8 cellular contexts compared by ENCODE assay signal in genomic region chr13:28658796-28659610, GRCh38. TPM values are rescaled to one million over a fixed set of nuclear protein-coding genes. Genes with fewer than 3 reads are reported as not detected.
A peak's percentile ranks its signal among the peaks of the same experiment; 100 is the strongest.
DNase-seq lines count a peak whose midpoint lies in the region; ATAC-seq and TF ChIP-seq lines count a peak whose summit lies in the region.

TSS of gene POMP (plus strand) at chr13:28659130. CDS start at chr13:28659185, 55 bp downstream.

- CTCF ChIA-PET in PC-9 (lab: Charles Lee): no interaction called here

- intact Hi-C loops in PC-9 (cut with micrococcal nuclease; ENCODE audit: unreplicated experiment): no loop called here

- H4K20me1 ChIP-seq in PC-9 (ENCODE audit: insufficient read depth): peaks cover 13% of the 10 kb centered on the region

- H3K4me3 Mint-ChIP-seq in activated T-cell treated with anti-CD3 and anti-CD28 coated beads, Interleukin-2, amount 50 U/mL, for 24 hours: peak within 1 kb of the TSS; percentile 98

- peak; percentile 97 for TF ChIP-seq POLR2A in erythroblast (IDR thresholded peaks at IDR 0.05; ENCODE audit: low read length)

- H2AFZ ChIP-seq in PC-9: peak within 1 kb of the TSS; percentile 88

- H3K27ac ChIP-seq in PC-9: peak within 1 kb of the TSS; percentile 76
- H3K27ac ChIP-seq in mucosa of rectum (ENCODE audit: low read depth in 2 of 2, low read length in 2 of 2): peak within 1 kb of the TSS; percentile 89 to 90

- H3K79me2 ChIP-seq in PC-9 (ENCODE audit: low read depth): peaks cover 60% of the 10 kb centered on the region

- peaks cover 58% of the 10 kb centered on the region for H3K4me1 Mint-ChIP-seq in activated T-cell treated with anti-CD3 and anti-CD28 coated beads, Interleukin-2, amount 50 U/mL, for 24 hours (ENCODE audit: low read depth)

- H3K4me2 ChIP-seq in PC-9: peak within 1 kb of the TSS; percentile 89

- peaks cover 68% of the 10 kb centered on the region for H3K36me3 Mint-ChIP-seq in activated T-cell treated with anti-CD3 and anti-CD28 coated beads, Interleukin-2, amount 50 U/mL, for 24 hours (ENCODE audit: low read depth)

- H3K4me1 ChIP-seq in PC-9 (replicated peaks; ENCODE audit: insufficient read depth) (peaks cover 22% of the 10 kb centered on the region), mucosa of rectum (ENCODE audit: control insufficient read depth in 2 of 2, insufficient read depth in 2 of 2, low read length in 2 of 2) (peaks cover 13 to 21% of the 10 kb centered on the region in 2 donors)

- H3K9me3 ChIP-seq in PC-9 (ENCODE audit: insufficient read depth, low read depth) (no peaks in the 10 kb centered on the region), mucosa of rectum (ENCODE audit: control insufficient read depth in 2 of 2, low read length in 2 of 2) (no peaks in the 10 kb centered on the region)

- no peaks in the 10 kb centered on the region for H3F3A ChIP-seq in PC-9 (ENCODE audit: insufficient read depth, low read depth)

- no peaks in the 10 kb centered on the region for H3K9me2 ChIP-seq in PC-9 (ENCODE audit: insufficient read depth)

- H3K27me3 ChIP-seq in PC-9 (ENCODE audit: insufficient read depth, low read depth): no peaks in the 10 kb centered on the region
- H3K27me3 ChIP-seq in mucosa of rectum (ENCODE audit: control insufficient read depth in 2 of 2, insufficient read depth in 2 of 2, low read length in 2 of 2): no peaks in the 10 kb centered on the region

- peak within 1 kb of the TSS; percentile 92 to 96 for H3K9ac ChIP-seq in mucosa of rectum (ENCODE audit: low read depth in 1 of 2, low read length in 2 of 2)

- H3K4me3 ChIP-seq in PC-9 (peak within 1 kb of the TSS; percentile 96), mucosa of rectum (ENCODE audit: low read length in 2 of 2) (peak within 1 kb of the TSS; percentile 99 to 100)

- peak; percentile 42 for DNase-seq in DMS114 treated with DMSO at 0.1 percent for 48 hours (lab: John Stamatoyannopoulos, UW; ENCODE audit: unreplicated experiment)
- peak; percentile 85 for DNase-seq in HuH-7 (ENCODE audit: low spot score)
- peak; percentile 72 to 74 for DNase-seq in PC-9
- DNase-seq in activated T-cell treated with anti-CD3 and anti-CD28 coated beads, Interleukin-2, amount 50 U/mL, for 24 hours: peak; percentile 95
- DNase-seq in erythroblast (lab: John Stamatoyannopoulos, UW): peak; percentile 91 to 94
- peak; percentile 95 for DNase-seq in stimulated activated CD8-positive, alpha-beta memory T cell treated with anti-CD3 and anti-CD28 coated beads, Interleukin-4, amount 100 ng/mL, for 48 hours

- H3K27me3 Mint-ChIP-seq in activated T-cell treated with anti-CD3 and anti-CD28 coated beads, Interleukin-2, amount 50 U/mL, for 24 hours: no peaks in the 10 kb centered on the region

- ATAC-seq in GM21447 (IDR thresholded peaks at IDR 0.05; ENCODE audit: unreplicated experiment): peak; percentile 75

- H3K36me3 ChIP-seq in PC-9 (ENCODE audit: low read depth): peaks cover 34% of the 10 kb centered on the region
- H3K36me3 ChIP-seq in mucosa of rectum (ENCODE audit: control insufficient read depth in 2 of 2, insufficient read depth in 2 of 2, low read length in 2 of 2): peaks cover 11 to 15% of the 10 kb centered on the region in 2 donors

- POLR2A ChIA-PET in PC-9 (lab: Charles Lee; ENCODE audit: unreplicated experiment): interaction anchor here (0.6 kb wide), 4 partner anchors 95 to 1464 kb away, joined by 3 to 4 read pairs (median 4); no protein-coding TSS in a partner anchor

- TF ChIP-seq CTCF in PC-9 (conservative IDR thresholded peaks at IDR 0.05): no peak

- TSS peak; percentile 41 for BruUV-seq in PC-9 (replicated peaks; lab: Mats Ljungman, UMichigan)

- H3K27ac Mint-ChIP-seq in activated T-cell treated with anti-CD3 and anti-CD28 coated beads, Interleukin-2, amount 50 U/mL, for 24 hours: peak within 1 kb of the TSS; percentile 99

- no peaks in the 10 kb centered on the region for H3K9me3 Mint-ChIP-seq in activated T-cell treated with anti-CD3 and anti-CD28 coated beads, Interleukin-2, amount 50 U/mL, for 24 hours

RNA-seq across cellular contexts. Expression of gene POMP, which starts in this region (rescaled TPM):
- total RNA-seq in PC-9 (2021): 44.2 and 63.7 TPM in 2 replicates

Comparison
In these comparisons a context has a peak if more than half of its experiments do, and no peak if none do; other contexts are left out.
1. Peak in every context shown above with its lines: DNase-seq, ATAC-seq, H3K4me3 ChIP-seq and H3K27ac ChIP-seq.
2. DNase-seq: peak in every context shown above with its lines; median percentile 95 in activated T-cell treated with anti-CD3 and anti-CD28 coated beads, Interleukin-2, amount 50 U/mL, for 24 hours; 95 in stimulated activated CD8-positive, alpha-beta memory T cell treated with anti-CD3 and anti-CD28 coated beads, Interleukin-4, amount 100 ng/mL, for 48 hours; 92 in erythroblast; 85 in HuH-7; 73 in PC-9; 42 in DMS114 treated with DMSO at 0.1 percent for 48 hours.